1 cellular context compared by ENCODE assay signal in the genomic region with DNA sequence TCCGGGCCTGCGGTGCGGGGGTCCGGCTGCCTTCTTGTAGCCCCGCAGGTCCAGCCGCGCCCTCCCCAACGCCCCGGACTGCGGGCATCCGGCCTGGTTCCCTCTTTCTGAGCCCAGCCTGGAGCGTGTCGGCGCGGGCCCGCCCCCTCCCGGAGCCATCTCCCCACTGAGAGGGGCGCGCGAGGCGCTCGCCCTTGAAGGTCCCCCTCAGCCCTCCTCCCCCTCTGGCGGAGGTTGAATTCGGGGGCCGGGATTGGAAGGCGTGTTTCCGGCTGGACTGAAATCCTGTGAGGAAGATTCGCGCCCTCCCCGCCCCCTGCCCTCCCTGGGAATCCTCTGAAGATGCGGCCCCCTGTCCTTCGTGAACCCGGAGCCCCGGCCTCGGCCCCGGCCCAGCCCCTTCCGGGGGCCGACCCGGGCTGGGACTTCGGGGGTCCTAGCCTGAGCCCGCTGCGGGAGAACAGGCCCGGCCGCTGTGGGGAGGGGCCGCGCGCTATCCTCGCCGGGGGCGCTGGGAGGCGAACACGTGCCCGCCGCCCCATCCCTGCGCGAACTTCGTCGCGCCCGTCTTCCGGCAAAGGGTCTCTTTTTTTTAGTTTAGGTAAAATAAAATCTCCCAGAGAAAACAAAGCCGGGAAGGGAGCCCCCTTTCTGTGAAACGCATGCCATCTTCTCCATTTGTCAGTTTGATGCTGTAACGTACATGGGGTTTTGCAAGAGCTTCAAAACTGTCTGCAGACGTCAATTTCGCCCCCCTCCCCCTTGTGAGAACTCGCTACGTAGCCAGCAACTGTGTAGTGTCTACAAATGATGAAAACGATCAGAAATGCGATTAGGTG.
TF ChIP-seq lines count a peak whose summit lies in the region.

No MANE protein-coding gene starts in this region.

TF ChIP-seq in WTC11, 78 proteins besides CTCF, POLR2A, EP300 and RAD21 (continued from another document):
- TF ChIP-seq, protein P1, sequence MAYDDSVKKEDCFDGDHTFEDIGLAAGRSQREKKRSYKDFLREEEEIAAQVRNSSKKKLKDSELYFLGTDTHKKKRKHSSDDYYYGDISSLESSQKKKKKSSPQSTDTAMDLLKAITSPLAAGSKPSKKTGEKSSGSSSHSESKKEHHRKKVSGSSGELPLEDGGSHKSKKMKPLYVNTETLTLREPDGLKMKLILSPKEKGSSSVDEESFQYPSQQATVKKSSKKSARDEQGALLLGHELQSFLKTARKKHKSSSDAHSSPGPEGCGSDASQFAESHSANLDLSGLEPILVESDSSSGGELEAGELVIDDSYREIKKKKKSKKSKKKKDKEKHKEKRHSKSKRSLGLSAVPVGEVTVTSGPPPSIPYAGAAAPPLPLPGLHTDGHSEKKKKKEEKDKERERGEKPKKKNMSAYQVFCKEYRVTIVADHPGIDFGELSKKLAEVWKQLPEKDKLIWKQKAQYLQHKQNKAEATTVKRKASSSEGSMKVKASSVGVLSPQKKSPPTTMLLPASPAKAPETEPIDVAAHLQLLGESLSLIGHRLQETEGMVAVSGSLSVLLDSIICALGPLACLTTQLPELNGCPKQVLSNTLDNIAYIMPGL (CRISPR knock-in tag; IDR thresholded peaks at IDR 0.05): peak; percentile 46; the same call in 1 of the 2 replicates
- TF ChIP-seq CREM (CRISPR knock-in tag; IDR thresholded peaks at IDR 0.05) (0 out of 2 replicates have a peak, but pooled peaks have one; percentile 53), SMAD4 (CRISPR knock-in tag; IDR thresholded peaks at IDR 0.05) (no peak), MYBL2 (CRISPR knock-in tag; IDR thresholded peaks at IDR 0.05) (peak; percentile 36; the same call in 1 of the 2 replicates), SMAD3 (CRISPR knock-in tag; IDR thresholded peaks at IDR 0.05; ENCODE audit: borderline replicate concordance) (0 out of 2 replicates have a peak, but pooled peaks have one; percentile 44), FOXK1 (CRISPR knock-in tag; IDR thresholded peaks at IDR 0.05) (0 out of 2 replicates have a peak, but pooled peaks have one; percentile 12), ZBTB21 (CRISPR knock-in tag; IDR thresholded peaks at IDR 0.05; ENCODE audit: borderline replicate concordance) (no peak), GABPB1 (CRISPR knock-in tag; IDR thresholded peaks at IDR 0.05) (peak; percentile 21; the same call in 1 of the 2 replicates), ZNF263 (CRISPR knock-in tag; IDR thresholded peaks at IDR 0.05; ENCODE audit: low read depth) (no peak), OVOL2 (CRISPR knock-in tag; IDR thresholded peaks at IDR 0.05; ENCODE audit: borderline replicate concordance) (no peak)
- TF ChIP-seq, protein P2, sequence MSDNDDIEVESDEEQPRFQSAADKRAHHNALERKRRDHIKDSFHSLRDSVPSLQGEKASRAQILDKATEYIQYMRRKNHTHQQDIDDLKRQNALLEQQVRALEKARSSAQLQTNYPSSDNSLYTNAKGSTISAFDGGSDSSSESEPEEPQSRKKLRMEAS (CRISPR knock-in tag; IDR thresholded peaks at IDR 0.05): peak; percentile 88
- TF ChIP-seq, protein P3, sequence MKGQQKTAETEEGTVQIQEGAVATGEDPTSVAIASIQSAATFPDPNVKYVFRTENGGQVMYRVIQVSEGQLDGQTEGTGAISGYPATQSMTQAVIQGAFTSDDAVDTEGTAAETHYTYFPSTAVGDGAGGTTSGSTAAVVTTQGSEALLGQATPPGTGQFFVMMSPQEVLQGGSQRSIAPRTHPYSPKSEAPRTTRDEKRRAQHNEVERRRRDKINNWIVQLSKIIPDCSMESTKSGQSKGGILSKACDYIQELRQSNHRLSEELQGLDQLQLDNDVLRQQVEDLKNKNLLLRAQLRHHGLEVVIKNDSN (CRISPR knock-in tag; IDR thresholded peaks at IDR 0.05): peak; percentile 73
- TF ChIP-seq, protein P4, sequence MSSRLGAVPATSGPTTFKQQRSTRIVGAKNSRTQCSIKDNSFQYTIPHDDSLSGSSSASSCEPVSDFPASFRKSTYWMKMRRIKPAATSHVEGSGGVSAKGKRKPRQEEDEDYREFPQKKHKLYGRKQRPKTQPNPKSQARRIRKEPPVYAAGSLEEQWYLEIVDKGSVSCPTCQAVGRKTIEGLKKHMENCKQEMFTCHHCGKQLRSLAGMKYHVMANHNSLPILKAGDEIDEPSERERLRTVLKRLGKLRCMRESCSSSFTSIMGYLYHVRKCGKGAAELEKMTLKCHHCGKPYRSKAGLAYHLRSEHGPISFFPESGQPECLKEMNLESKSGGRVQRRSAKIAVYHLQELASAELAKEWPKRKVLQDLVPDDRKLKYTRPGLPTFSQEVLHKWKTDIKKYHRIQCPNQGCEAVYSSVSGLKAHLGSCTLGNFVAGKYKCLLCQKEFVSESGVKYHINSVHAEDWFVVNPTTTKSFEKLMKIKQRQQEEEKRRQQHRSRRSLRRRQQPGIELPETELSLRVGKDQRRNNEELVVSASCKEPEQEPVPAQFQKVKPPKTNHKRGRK (CRISPR knock-in tag; IDR thresholded peaks at IDR 0.05; ENCODE audit: borderline replicate concordance): no peak
- TF ChIP-seq, protein P5, sequence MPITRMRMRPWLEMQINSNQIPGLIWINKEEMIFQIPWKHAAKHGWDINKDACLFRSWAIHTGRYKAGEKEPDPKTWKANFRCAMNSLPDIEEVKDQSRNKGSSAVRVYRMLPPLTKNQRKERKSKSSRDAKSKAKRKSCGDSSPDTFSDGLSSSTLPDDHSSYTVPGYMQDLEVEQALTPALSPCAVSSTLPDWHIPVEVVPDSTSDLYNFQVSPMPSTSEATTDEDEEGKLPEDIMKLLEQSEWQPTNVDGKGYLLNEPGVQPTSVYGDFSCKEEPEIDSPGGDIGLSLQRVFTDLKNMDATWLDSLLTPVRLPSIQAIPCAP (CRISPR knock-in tag; IDR thresholded peaks at IDR 0.05): no peak
- TF ChIP-seq, protein P6, sequence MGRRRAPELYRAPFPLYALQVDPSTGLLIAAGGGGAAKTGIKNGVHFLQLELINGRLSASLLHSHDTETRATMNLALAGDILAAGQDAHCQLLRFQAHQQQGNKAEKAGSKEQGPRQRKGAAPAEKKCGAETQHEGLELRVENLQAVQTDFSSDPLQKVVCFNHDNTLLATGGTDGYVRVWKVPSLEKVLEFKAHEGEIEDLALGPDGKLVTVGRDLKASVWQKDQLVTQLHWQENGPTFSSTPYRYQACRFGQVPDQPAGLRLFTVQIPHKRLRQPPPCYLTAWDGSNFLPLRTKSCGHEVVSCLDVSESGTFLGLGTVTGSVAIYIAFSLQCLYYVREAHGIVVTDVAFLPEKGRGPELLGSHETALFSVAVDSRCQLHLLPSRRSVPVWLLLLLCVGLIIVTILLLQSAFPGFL (CRISPR knock-in tag; IDR thresholded peaks at IDR 0.05; ENCODE audit: borderline replicate concordance): no peak
